ENCODE assay signal across 25 cellular contexts in the genomic region with DNA sequence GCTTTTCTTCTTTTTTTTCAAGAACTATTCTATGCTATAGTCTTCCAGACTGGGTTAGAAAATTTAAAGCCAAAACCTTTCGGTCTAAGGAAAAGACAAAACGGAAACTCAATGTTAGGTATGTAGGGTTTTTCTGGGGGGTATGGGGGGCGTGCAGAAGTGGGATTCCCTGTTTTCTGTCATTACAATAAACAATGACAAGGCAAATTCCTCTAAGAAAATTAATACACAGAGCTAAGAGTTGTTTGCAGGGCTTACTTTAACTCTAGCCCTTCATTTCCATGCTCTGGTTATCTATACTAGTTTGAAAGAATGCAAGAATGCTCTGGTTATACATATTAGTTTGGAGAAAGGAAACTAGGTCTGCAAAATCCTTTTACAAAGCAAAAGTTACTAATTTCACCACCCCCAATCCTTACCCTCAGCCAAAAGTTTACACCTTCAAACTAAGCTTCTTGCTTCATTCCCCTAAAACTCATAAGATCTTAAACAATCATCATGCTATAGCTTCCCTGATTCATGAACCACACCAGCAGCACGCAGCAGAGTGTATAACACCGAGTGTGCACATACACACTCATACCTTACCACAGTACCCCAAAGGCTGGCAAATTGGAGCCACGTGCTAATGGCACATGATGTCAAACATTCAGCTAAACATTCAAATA.
DNase-seq lines count a peak whose midpoint lies in the region; ATAC-seq, FAIRE-seq and TF ChIP-seq lines count a peak whose summit lies in the region.
"Had no signal": no experiment of that assay in that cellular context is flagged by ENCODE, and none has a peak within 500 bp of the region (broad histone marks: within the 10 kb centered on the region; RNA-seq: fewer than 3 reads in every experiment).

No MANE protein-coding gene starts in this region.

- no peaks in the 10 kb centered on the region for H3K79me2 ChIP-seq in GM12878 (ENCODE audit: control insufficient read depth, insufficient read depth, low read length)
- peaks cover 30% of the 10 kb centered on the region for H3K79me2 ChIP-seq in HepG2 (ENCODE audit: insufficient read depth, low read length)
- peaks cover 5% of the 10 kb centered on the region for H3K79me2 ChIP-seq in trophoblast cell (ENCODE audit: control insufficient read depth, insufficient read depth, low read length, poor library complexity)

- RAD21 ChIA-PET in GM12878 (lab: Charles Lee; ENCODE audit: unreplicated experiment): interaction anchor here (1.0 kb wide), 1 partner anchor 19 kb away, joined by 3 read pairs; no protein-coding TSS in a partner anchor

- in situ Hi-C loops in GM12878 (cut with MboI) (no loop called here), HepG2 (cut with HindIII; ENCODE audit: extremely low pct_ligation_motif_present, low pct_unique_long_range_greater_than_20kb) (no loop called here)

- H3K79me1 ChIP-seq in trophoblast cell (ENCODE audit: low read length): peaks cover 6% of the 10 kb centered on the region

- CTCF ChIA-PET in GM12878 (lab: Yijun Ruan, JAX): interaction anchor here (0.9 to 3.2 kb wide), 6 partner anchors 11 to 180 kb away, joined by 3 to 22 read pairs (median 4); no protein-coding TSS in a partner anchor
- CTCF ChIA-PET in HepG2 (lab: Yijun Ruan, JAX; ENCODE audit: low intra/inter-chr PET ratio, low total read pairs): no interaction called here

- no peak overlapping the region for H4K8ac ChIP-seq in trophoblast cell (ENCODE audit: low read depth, low read length)

- H3K4me1 ChIP-seq in HUES6 (ENCODE audit: control insufficient read depth, insufficient read depth, low read length) (peaks cover 62% of the 10 kb centered on the region), GM12878 (ENCODE audit: control insufficient read depth, insufficient read depth, low read length) (peaks cover 9% of the 10 kb centered on the region; the same call in 1 of the 2 replicates), HepG2 (ENCODE audit: insufficient read depth, low read length) (peaks cover 50% of the 10 kb centered on the region), trophoblast cell (ENCODE audit: control insufficient read depth in 1 of 2, insufficient read depth in 2 of 2, low read length in 2 of 2) (peaks cover 4 to 11% of the 10 kb centered on the region in 2 experiments)
- H3K4me1 ChIP-seq: adrenal gland, BLaER1 had no signal

- H3K9ac ChIP-seq in HUES6 (ENCODE audit: low read length): no peak overlapping the region
- no peak overlapping the region for H3K9ac ChIP-seq in GM12878 (ENCODE audit: control insufficient read depth, insufficient read depth, low read length)
- no peak overlapping the region for H3K9ac ChIP-seq in HepG2 (ENCODE audit: insufficient read depth, low read depth, low read length)
- no peak overlapping the region for H3K9ac ChIP-seq in trophoblast cell (ENCODE audit: low read length)
- H3K9ac ChIP-seq: BLaER1 had no signal

- H3K23ac ChIP-seq in trophoblast cell (ENCODE audit: low read length): peak overlapping the region; percentile 91

- no peak for DNase-seq in GM12878 (ENCODE audit: low read depth, low spot score)
- DNase-seq in HepG2 (ENCODE audit: low spot score): no peak
- DNase-seq in trophoblast cell: no peak
- DNase-seq in MG63: no peak
- DNase-seq in hypothalamus (lab: John Stamatoyannopoulos, UW): no peak
- DNase-seq in iPS-NIHi7 (ENCODE audit: extremely low spot score): no peak
- DNase-seq: activated CD4-positive, alpha-beta memory T cell treated with anti-CD3 and anti-CD28 coated beads, Interleukin-2, amount 10 ng/mL, durations not matched to agents 7 days and 5 days; activated CD8-positive, alpha-beta memory T cell treated with anti-CD3 and anti-CD28 coated beads, Interleukin-2, amount 50 U/mL, for 48 hours; activated naive CD4-positive, alpha-beta T cell treated with anti-CD3 and anti-CD28 coated beads for 36 hours; adrenal gland; body of pancreas; cerebellar nuclear complex; dermis blood vessel endothelial cell; esophagus squamous epithelium; KBM-7; MM.1S; NCI-H2029 treated with DMSO at 0.1 percent for 48 hours; NCI-H524 treated with DMSO at 0.1 percent for 48 hours; PC-3 had no signal

- H4K20me1 ChIP-seq in GM12878 (ENCODE audit: control insufficient read depth, insufficient read depth): no peaks in the 10 kb centered on the region
- H4K20me1 ChIP-seq in HepG2 (ENCODE audit: insufficient read depth, low read length): no peaks in the 10 kb centered on the region; the same call in 1 of the 2 replicates
- H4K20me1 ChIP-seq: BLaER1 had no signal

- peak overlapping the region; percentile 83 for H2BK12ac ChIP-seq in trophoblast cell (ENCODE audit: low read length)

- 81% methylated on average over 6 of the region's 6 CpGs for WGBS in GM12878 (ENCODE audit: insufficient coverage, insufficient replicate concordance, low lambda C conversion rate, missing lambda C conversion rate)
- WGBS in HepG2 (ENCODE audit: low lambda C conversion rate): 84% methylated on average over 6 of the region's 6 CpGs
- no CpG with 5 or more reads among the region's 6 CpGs for WGBS in trophoblast cell (ENCODE audit: extremely low coverage, insufficient coverage, insufficient read length)

- no peak for TF ChIP-seq CTCF in GM12878 (IDR thresholded peaks at IDR 0.05 in 2 of 3, conservative IDR thresholded peaks at IDR 0.05 in 1 of 3; ENCODE audit: control insufficient read depth in 2 of 3, extremely low read depth in 1 of 3, insufficient read depth in 1 of 3, low read depth in 3 of 3, low read length in 3 of 3)
- no peak for TF ChIP-seq CTCF in HepG2 (CRISPR knock-in tag; IDR thresholded peaks at IDR 0.05)

- no peaks in the 10 kb centered on the region for H3K27me3 ChIP-seq in HUES6 (ENCODE audit: control insufficient read depth, insufficient read depth, low read length)
- no peaks in the 10 kb centered on the region for H3K27me3 ChIP-seq in GM12878 (replicated peaks in 1 of 2; ENCODE audit: control insufficient read depth in 2 of 2, insufficient read depth in 2 of 2, low read length in 1 of 2)
- H3K27me3 ChIP-seq in HepG2 (ENCODE audit: control insufficient read depth in 1 of 2, insufficient read depth in 2 of 2, low read length in 2 of 2): no peaks in the 10 kb centered on the region
- H3K27me3 ChIP-seq in trophoblast cell (ENCODE audit: insufficient read depth, low read length): no peaks in the 10 kb centered on the region
- no peaks in the 10 kb centered on the region for H3K27me3 ChIP-seq in MG63
- H3K27me3 ChIP-seq: adrenal gland, BLaER1, body of pancreas, esophagus squamous epithelium, transverse colon had no signal

- no peak overlapping the region for H3K4me3 ChIP-seq in HUES6 (ENCODE audit: low read depth, low read length)
- H3K4me3 ChIP-seq in GM12878: no peak overlapping the region
- peak overlapping the region in 1 of 3 experiments; percentile 48; a peak in 1 of 6 replicates for H3K4me3 ChIP-seq in HepG2 (replicated peaks in 1 of 3; ENCODE audit: insufficient read depth in 1 of 3, low read depth in 2 of 3, low read length in 3 of 3)
- no peak overlapping the region for H3K4me3 ChIP-seq in trophoblast cell (ENCODE audit: low read depth, low read length)
- H3K4me3 ChIP-seq in MG63: no peak overlapping the region
- H3K4me3 ChIP-seq: adrenal gland, BLaER1, body of pancreas, esophagus squamous epithelium, transverse colon had no signal

- H4K12ac ChIP-seq in trophoblast cell (ENCODE audit: low read depth, low read length): no peak overlapping the region

- H3K27ac ChIP-seq in HUES6 (ENCODE audit: low read depth, low read length): peak overlapping the region; percentile 67; the same call in 1 of the 2 replicates
- H3K27ac ChIP-seq in GM12878 (ENCODE audit: control insufficient read depth, insufficient read depth): no peak overlapping the region
- peak overlapping the region; percentile 66 for H3K27ac ChIP-seq in HepG2 (ENCODE audit: extremely low read length, insufficient read depth, low read length)
- no peak overlapping the region for H3K27ac ChIP-seq in trophoblast cell (ENCODE audit: low read depth, low read length)
- H3K27ac ChIP-seq: adrenal gland, BLaER1, body of pancreas, esophagus squamous epithelium, transverse colon had no signal

- H4K91ac ChIP-seq in trophoblast cell (ENCODE audit: low read depth, low read length): peak overlapping the region; percentile 78

- FAIRE-seq in GM12878 (lab: Jason Lieb, UNC) (no peak), HepG2 (lab: Jason Lieb, UNC) (no peak)
- FAIRE-seq: frontal cortex had no signal

- H2BK5ac ChIP-seq in trophoblast cell (ENCODE audit: low read depth, low read length, poor library complexity): no peak overlapping the region

- TF ChIP-seq RAD21 in GM12878 (IDR thresholded peaks at IDR 0.05; ENCODE audit: insufficient read depth, low read depth, low read length) (no peak), HepG2 (CRISPR knock-in tag; IDR thresholded peaks at IDR 0.05) (no peak)

- no peaks in the 10 kb centered on the region for H3K9me3 ChIP-seq in HUES6 (ENCODE audit: control insufficient read depth, insufficient read depth, low read depth, low read length)
- no peaks in the 10 kb centered on the region for H3K9me3 ChIP-seq in GM12878 (replicated peaks; ENCODE audit: control insufficient read depth, insufficient read depth, low read length)
- no peaks in the 10 kb centered on the region for H3K9me3 ChIP-seq in HepG2 (ENCODE audit: low read length)
- peaks cover 1% of the 10 kb centered on the region for H3K9me3 ChIP-seq in trophoblast cell (ENCODE audit: insufficient read depth, low read depth, low read length)
- H3K9me3 ChIP-seq in MG63: no peaks in the 10 kb centered on the region
- H3K9me3 ChIP-seq: adrenal gland, BLaER1, body of pancreas, esophagus squamous epithelium, transverse colon had no signal

- H3K14ac ChIP-seq in trophoblast cell (ENCODE audit: low read length): peak overlapping the region; percentile 85

- no peak overlapping the region for H3K4ac ChIP-seq in trophoblast cell (ENCODE audit: low read depth, low read length)

- H2BK120ac ChIP-seq in trophoblast cell (ENCODE audit: insufficient read depth, low read length, poor library complexity): peak overlapping the region; percentile 47

- POLR2A ChIA-PET in GM12878 (lab: Charles Lee) (interaction anchor here (0.8 kb wide), 1 partner anchor 10 kb away, joined by 3 read pairs; no protein-coding TSS in a partner anchor), HepG2 (lab: Yijun Ruan, JAX) (interaction anchor here (0.7 to 2.9 kb wide), 4 partner anchors 11 to 266 kb away, joined by 3 to 13 read pairs (median 4); a partner anchor contains a TSS)

- ATAC-seq in GM12878 (no peak), HepG2 (0 out of 3 replicates have a peak, but pooled peaks have one; percentile 25), HG03521 (IDR thresholded peaks at IDR 0.05; ENCODE audit: unreplicated experiment) (no peak)
- ATAC-seq: body of pancreas; PC-3; stimulated activated memory B cell treated with anti-CD40 and anti-IgM and Interleukin-4, amounts not matched to agents 10 μg/mL and 1 μg/mL and 100 μg/mL, for 72 hours had no signal

- intact Hi-C loops in GM12878 (cut with micrococcal nuclease; ENCODE audit: unreplicated experiment): no loop called here
- intact Hi-C loops in HepG2 (cut with micrococcal nuclease; ENCODE audit: unreplicated experiment): loop anchor here (5.0 kb wide), 1 partner anchor 34 kb away; no protein-coding TSS in a partner anchor

- TF ChIP-seq EP300 in GM12878 (IDR thresholded peaks at IDR 0.05; ENCODE audit: borderline replicate concordance in 1 of 2, control insufficient read depth in 1 of 2, low read depth in 2 of 2, low read length in 2 of 2): no peak
- TF ChIP-seq EP300 in HepG2 (IDR thresholded peaks at IDR 0.05; ENCODE audit: low read depth in 2 of 2, low read length in 2 of 2): no peak
- no peak for TF ChIP-seq EP300 in HepG2 (CRISPR knock-in tag; IDR thresholded peaks at IDR 0.05; ENCODE audit: borderline replicate concordance)

- H3K4me2 ChIP-seq in GM12878 (ENCODE audit: control insufficient read depth, insufficient read depth) (no peak overlapping the region), HepG2 (ENCODE audit: low read depth, low read length) (peak overlapping the region; percentile 79), trophoblast cell (ENCODE audit: low read length) (no peak overlapping the region)
- H3K4me2 ChIP-seq: BLaER1 had no signal

- SMC1A ChIA-PET in GM12878 (lab: Charles Lee; ENCODE audit: uncharacterized antibody, unreplicated experiment): interaction anchor here (1.0 to 1.8 kb wide), 5 partner anchors 14 to 112 kb away, joined by 3 to 11 read pairs (median 4); no protein-coding TSS in a partner anchor

- H2AFZ ChIP-seq in GM12878 (ENCODE audit: control insufficient read depth, low read depth, low read length) (no peak overlapping the region), HepG2 (ENCODE audit: low read length) (no peak overlapping the region), trophoblast cell (ENCODE audit: insufficient read depth, low read length, poor library complexity) (no peak overlapping the region)

- no peak overlapping the region for H3K18ac ChIP-seq in trophoblast cell (ENCODE audit: low read length)

- TF ChIP-seq POLR2A in GM12878 (IDR thresholded peaks at IDR 0.05; ENCODE audit: low read depth, low read length) (no peak), HepG2 (IDR thresholded peaks at IDR 0.05; ENCODE audit: insufficient read depth in 1 of 2, low read depth in 2 of 2, low read length in 2 of 2) (no peak)

- H2AK5ac ChIP-seq in trophoblast cell (ENCODE audit: low read length): peak overlapping the region; percentile 60

- H3K36me3 ChIP-seq in HUES6 (ENCODE audit: control insufficient read depth, insufficient read depth, low read length): no peaks in the 10 kb centered on the region
- H3K36me3 ChIP-seq in GM12878 (ENCODE audit: control insufficient read depth in 2 of 2, insufficient read depth in 2 of 2, low read length in 1 of 2): no peaks in the 10 kb centered on the region
- 0 out of 5 replicates have a peak, but pooled peaks cover 0 to 5% of the 10 kb centered on the region in 2 experiments for H3K36me3 ChIP-seq in HepG2 (replicated peaks in 1 of 2; ENCODE audit: control insufficient read depth in 1 of 2, insufficient read depth in 2 of 2, low read length in 2 of 2)
- no peaks in the 10 kb centered on the region for H3K36me3 ChIP-seq in trophoblast cell (ENCODE audit: control insufficient read depth in 1 of 2, insufficient read depth in 2 of 2, low read length in 2 of 2)
- no peaks in the 10 kb centered on the region for H3K36me3 ChIP-seq in MG63
- H3K36me3 ChIP-seq: adrenal gland, BLaER1, esophagus squamous epithelium, transverse colon had no signal

- BruUV-seq in GM12878 (replicated peaks; lab: Mats Ljungman, UMichigan) (no TSS peak), HepG2 (replicated peaks; lab: Mats Ljungman, UMichigan) (no TSS peak)

Comparison
In these comparisons a context has a peak if more than half of its experiments do, and no peak if none do; other contexts are left out.
1. H3K27ac ChIP-seq: peak in HUES6 (single experiment) and HepG2 (single experiment); none in GM12878 (single experiment) and trophoblast cell (single experiment).